ENCODE assay signal across 8 cellular contexts in the genomic region with DNA sequence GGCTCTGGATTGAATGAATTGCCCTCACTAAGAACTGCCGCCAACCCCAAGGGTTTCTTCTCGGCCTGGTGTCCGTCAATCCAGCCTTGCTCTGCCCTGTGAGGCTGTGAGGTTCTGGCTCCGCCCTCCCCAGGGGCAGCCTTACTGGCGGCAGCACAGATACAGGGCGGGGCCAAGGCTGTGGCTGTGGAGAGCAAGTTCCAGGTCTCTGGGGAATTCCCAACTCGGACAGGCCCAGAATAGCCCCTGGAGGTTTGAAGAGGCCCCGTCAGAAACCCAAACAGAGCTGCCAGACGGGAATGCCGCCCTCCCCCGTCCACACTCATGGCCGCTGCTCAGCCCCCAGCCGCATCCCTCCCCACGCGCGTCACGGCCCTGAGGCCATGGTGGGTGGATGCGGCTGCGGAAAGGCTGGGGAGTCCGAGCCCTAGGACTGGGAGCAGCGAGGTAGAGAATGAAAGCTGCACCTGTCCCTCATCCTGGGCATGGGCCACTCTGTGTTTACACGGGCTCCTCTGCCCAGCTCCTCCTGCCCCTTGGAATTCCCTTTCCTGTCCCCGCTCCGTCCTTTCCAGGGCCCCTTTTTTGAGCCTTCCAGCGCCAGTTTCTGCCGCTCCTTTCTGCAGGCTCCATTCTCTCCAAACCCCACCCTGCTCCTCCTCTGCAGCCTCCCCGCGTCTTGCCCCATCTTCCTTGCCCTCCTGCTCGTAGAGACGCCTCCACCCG. TPM values are rescaled to one million over a fixed set of nuclear protein-coding genes. Genes with fewer than 3 reads are reported as not detected.
DNase-seq lines count a peak whose midpoint lies in the region; ATAC-seq and TF ChIP-seq lines count a peak whose summit lies in the region.

No MANE protein-coding gene starts in this region.

- WGBS in esophagus, 2 donors: 0 to 1% methylated on average over 27 to 31 of the region's 31 CpGs

- peak; percentile 49 to 53 for ATAC-seq in stimulated activated naive B cell treated with anti-CD40 and anti-IgM and Interleukin-4, amounts not matched to agents 10 μg/mL and 1 μg/mL and 100 μg/mL, for 72 hours (replicated peaks)

- no peaks in the 10 kb centered on the region for H3K9me3 Mint-ChIP-seq in activated T-cell treated with anti-CD3 and anti-CD28 coated beads, Interleukin-2, amount 50 U/mL, for 24 hours
- H3K9me3 Mint-ChIP-seq in stimulated activated naive B cell treated with anti-CD40 and anti-IgM and Interleukin-4, amounts not matched to agents 10 μg/mL and 1 μg/mL and 100 μg/mL, for 72 hours: no peaks in the 10 kb centered on the region

- H3K36me3 Mint-ChIP-seq in activated T-cell treated with anti-CD3 and anti-CD28 coated beads, Interleukin-2, amount 50 U/mL, for 24 hours (ENCODE audit: low read depth): peaks cover 41% of the 10 kb centered on the region
- peaks cover 31 to 35% of the 10 kb centered on the region in 2 donors for H3K36me3 Mint-ChIP-seq in stimulated activated naive B cell treated with anti-CD40 and anti-IgM and Interleukin-4, amounts not matched to agents 10 μg/mL and 1 μg/mL and 100 μg/mL, for 72 hours

- H3K36me3 ChIP-seq in esophagus (ENCODE audit: control insufficient read depth in 2 of 2, insufficient read depth in 2 of 2, low read length in 1 of 2): peaks cover 4 to 15% of the 10 kb centered on the region in 2 donors

- TF ChIP-seq CTCF in HL-60 (IDR thresholded peaks at IDR 0.05; ENCODE audit: insufficient read depth, low read length): no peak

- peak overlapping the region; percentile 85 for H3K4me3 Mint-ChIP-seq in activated T-cell treated with anti-CD3 and anti-CD28 coated beads, Interleukin-2, amount 50 U/mL, for 24 hours
- peak overlapping the region; percentile 81 to 84 for H3K4me3 Mint-ChIP-seq in stimulated activated naive B cell treated with anti-CD40 and anti-IgM and Interleukin-4, amounts not matched to agents 10 μg/mL and 1 μg/mL and 100 μg/mL, for 72 hours

- H3K27ac Mint-ChIP-seq in activated T-cell treated with anti-CD3 and anti-CD28 coated beads, Interleukin-2, amount 50 U/mL, for 24 hours: peak overlapping the region; percentile 91
- H3K27ac Mint-ChIP-seq in stimulated activated naive B cell treated with anti-CD40 and anti-IgM and Interleukin-4, amounts not matched to agents 10 μg/mL and 1 μg/mL and 100 μg/mL, for 72 hours: peak overlapping the region; percentile 72

- no peaks in the 10 kb centered on the region for H3K9me3 ChIP-seq in esophagus (ENCODE audit: control insufficient read depth in 2 of 2, insufficient read depth in 1 of 2, low read depth in 1 of 2, low read length in 1 of 2)

- peaks cover 61% of the 10 kb centered on the region for H3K4me1 Mint-ChIP-seq in activated T-cell treated with anti-CD3 and anti-CD28 coated beads, Interleukin-2, amount 50 U/mL, for 24 hours (ENCODE audit: low read depth)
- peaks cover 48 to 77% of the 10 kb centered on the region in 2 donors for H3K4me1 Mint-ChIP-seq in stimulated activated naive B cell treated with anti-CD40 and anti-IgM and Interleukin-4, amounts not matched to agents 10 μg/mL and 1 μg/mL and 100 μg/mL, for 72 hours

- H3K27ac ChIP-seq in HL-60 (replicated peaks): no peak overlapping the region
- peak overlapping the region; percentile 75 to 89 for H3K27ac ChIP-seq in esophagus (ENCODE audit: low read depth in 2 of 2, low read length in 1 of 2)

- H3K27me3 ChIP-seq in HL-60 (ENCODE audit: insufficient read depth, poor library complexity, severe bottlenecking) (no peaks in the 10 kb centered on the region), esophagus (ENCODE audit: control insufficient read depth in 1 of 2, insufficient read depth in 2 of 2, low read length in 2 of 2) (no peaks in the 10 kb centered on the region)

- H3K4me1 ChIP-seq in esophagus (ENCODE audit: control insufficient read depth in 2 of 2, insufficient read depth in 2 of 2, low read length in 1 of 2): peaks cover 8 to 41% of the 10 kb centered on the region in 2 donors

- H3K4me3 ChIP-seq in HL-60 (replicated peaks; ENCODE audit: insufficient read depth, low read length): peak overlapping the region; percentile 9; the same call in 1 of the 2 replicates
- peak overlapping the region; percentile 40 to 45 for H3K4me3 ChIP-seq in esophagus (ENCODE audit: low read depth in 1 of 2, low read length in 2 of 2)

- DNase-seq in NCI-H187 (lab: John Stamatoyannopoulos, UW): peak; percentile 46 to 75
- DNase-seq in NCI-H187 treated with DMSO at 0.1 percent for 48 hours (lab: John Stamatoyannopoulos, UW): no peak
- DNase-seq in HL-60 (ENCODE audit: low read depth in 1 of 2, low spot score in 1 of 2): peak; percentile 56 to 89
- peak; percentile 74 to 77 for DNase-seq in NOMO-1 (lab: John Stamatoyannopoulos, UW; ENCODE audit: unreplicated experiment in 2 of 2)
- DNase-seq in activated T-cell treated with anti-CD3 and anti-CD28 coated beads, Interleukin-2, amount 50 U/mL, for 24 hours: peak; percentile 84
- peak; percentile 79 for DNase-seq in middle frontal gyrus (ENCODE audit: extremely low spot score, low spot score)
- peak; percentile 77 for DNase-seq in stimulated activated naive B cell treated with anti-CD40 and anti-IgM and Interleukin-4, amounts not matched to agents 10 μg/mL and 1 μg/mL and 100 μg/mL, for 72 hours

- H3K27me3 Mint-ChIP-seq in activated T-cell treated with anti-CD3 and anti-CD28 coated beads, Interleukin-2, amount 50 U/mL, for 24 hours: peaks cover 2% of the 10 kb centered on the region
- peaks cover 0 to 15% of the 10 kb centered on the region in 2 donors for H3K27me3 Mint-ChIP-seq in stimulated activated naive B cell treated with anti-CD40 and anti-IgM and Interleukin-4, amounts not matched to agents 10 μg/mL and 1 μg/mL and 100 μg/mL, for 72 hours

RNA-seq across cellular contexts. Expression of a gene that starts 0.7 kb away (rescaled TPM):
- polyA plus RNA-seq in esophagus: 1 to 10 TPM; 1.1 to 2.1 TPM

RNA-seq across cellular contexts. Expression of a gene that starts 4.6 kb away (rescaled TPM):
- polyA plus RNA-seq in esophagus: 10 to 100 TPM; 23.2 to 32.4 TPM

RNA-seq across cellular contexts. Expression of a gene that starts 5.0 kb away (rescaled TPM):
- polyA plus RNA-seq in esophagus: 100 to 1,000 TPM in 1 of 2 donors, 10 to 100 TPM in 1; 95.9 to 111 TPM

RNA-seq across cellular contexts. Expression of a gene that starts 8.9 kb away (rescaled TPM):
- 10 to 100 TPM; 63.3 to 69.4 TPM for polyA plus RNA-seq in esophagus

RNA-seq across cellular contexts. Expression of a gene that starts 20.8 kb away (rescaled TPM):
- polyA plus RNA-seq in esophagus: 10 to 100 TPM; 43.3 to 57.9 TPM
